ENCODE assay signal across 8 cellular contexts in the genomic region with DNA sequence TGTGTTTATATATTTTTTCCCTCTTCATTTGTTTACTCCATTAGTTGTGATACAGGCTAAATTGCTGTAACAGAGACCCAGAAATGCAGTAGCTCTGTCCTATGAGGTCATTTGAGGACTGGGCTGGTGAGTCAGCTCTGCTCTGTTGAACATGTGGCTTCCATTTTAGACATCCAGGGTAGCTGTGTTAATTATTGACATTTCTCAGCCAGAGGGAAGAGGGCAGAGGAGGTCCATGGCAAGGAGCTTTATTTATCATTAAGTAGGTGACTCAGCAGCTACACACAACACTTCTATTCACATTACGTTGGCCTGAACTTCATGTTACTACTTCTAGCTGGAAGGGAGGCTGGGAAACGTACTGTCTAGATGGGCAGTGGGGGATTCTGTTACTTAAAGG.
DNase-seq lines count a peak whose midpoint lies in the region; ATAC-seq and TF ChIP-seq lines count a peak whose summit lies in the region.

No MANE protein-coding gene starts in this region.

- no peak for TF ChIP-seq POLR2A in right lobe of liver (IDR thresholded peaks at IDR 0.05)
- no peak for TF ChIP-seq POLR2A in uterus (IDR thresholded peaks at IDR 0.05)

- H3K4me3 Mint-ChIP-seq in naive thymus-derived CD8-positive, alpha-beta T cell: no peak overlapping the region
- no peak overlapping the region for H3K4me3 Mint-ChIP-seq in T-helper 17 cell

- no peaks in the 10 kb centered on the region for H3K36me3 Mint-ChIP-seq in naive thymus-derived CD8-positive, alpha-beta T cell
- H3K36me3 Mint-ChIP-seq in T-helper 17 cell (ENCODE audit: low read depth): no peaks in the 10 kb centered on the region

- no peaks in the 10 kb centered on the region for H3K9me3 Mint-ChIP-seq in naive thymus-derived CD8-positive, alpha-beta T cell

- H3K4me1 ChIP-seq in right lobe of liver (peaks cover 0 to 6% (median 0%) of the 10 kb centered on the region in 4 donors), uterus (no peaks in the 10 kb centered on the region)

- peak; percentile 9 for DNase-seq in ELF-1 (ENCODE audit: low read depth, low spot score)
- peak; percentile 36 to 65 for DNase-seq in SHP77 (lab: John Stamatoyannopoulos, UW)
- peak in 1 of 3 donors; percentile 23 for DNase-seq in right lobe of liver
- DNase-seq in naive thymus-derived CD8-positive, alpha-beta T cell: no peak
- no peak for DNase-seq in activated naive CD4-positive, alpha-beta T cell treated with anti-CD3 and anti-CD28 coated beads, Interleukin-2, amount 50 U/mL, for 16 hours
- DNase-seq in uterus: no peak
- DNase-seq in T-helper 17 cell: no peak

- H3K36me3 ChIP-seq in right lobe of liver (no peaks in the 10 kb centered on the region), uterus (no peaks in the 10 kb centered on the region)

- H3K4me3 ChIP-seq in right lobe of liver (no peak overlapping the region), uterus (no peak overlapping the region)

- no peak for TF ChIP-seq CTCF in right lobe of liver (IDR thresholded peaks at IDR 0.05)
- TF ChIP-seq CTCF in uterus (IDR thresholded peaks at IDR 0.05): no peak

- WGBS in right lobe of liver (ENCODE audit: insufficient coverage, low coverage, low lambda C conversion rate, missing lambda C conversion rate): 21% methylated on average over 2 of the region's 2 CpGs

- POLR2A ChIA-PET in naive thymus-derived CD8-positive, alpha-beta T cell (lab: Charles Lee): no interaction called here

- ATAC-seq in HG02973 (IDR thresholded peaks at IDR 0.05; ENCODE audit: unreplicated experiment): peak; percentile 53
- peak; percentile 73 to 99 (median 92) for ATAC-seq in right lobe of liver
- no peak for ATAC-seq in naive thymus-derived CD8-positive, alpha-beta T cell
- no peak for ATAC-seq in T-helper 17 cell

- intact Hi-C loops in right lobe of liver (cut with DNase I) (no loop called here), uterus (cut with DNase I; ENCODE audit: low total_unique reads) (no loop called here)

- peaks cover 6 to 16% (median 10%) of the 10 kb centered on the region in 5 donors for H3K27me3 Mint-ChIP-seq in naive thymus-derived CD8-positive, alpha-beta T cell
- H3K27me3 Mint-ChIP-seq in T-helper 17 cell: peaks cover 54% of the 10 kb centered on the region

- H3K27ac Mint-ChIP-seq in naive thymus-derived CD8-positive, alpha-beta T cell: no peak overlapping the region
- H3K27ac Mint-ChIP-seq in T-helper 17 cell: no peak overlapping the region

- no peaks in the 10 kb centered on the region for H3K27me3 ChIP-seq in right lobe of liver
- no peaks in the 10 kb centered on the region for H3K27me3 ChIP-seq in uterus

- H3K4me1 Mint-ChIP-seq in naive thymus-derived CD8-positive, alpha-beta T cell: no peaks in the 10 kb centered on the region
- no peaks in the 10 kb centered on the region for H3K4me1 Mint-ChIP-seq in T-helper 17 cell

- H3K9me3 ChIP-seq in right lobe of liver (no peaks in the 10 kb centered on the region), uterus (no peaks in the 10 kb centered on the region), T-helper 17 cell (ENCODE audit: control insufficient read depth, low read length, poor library complexity, severe bottlenecking) (no peaks in the 10 kb centered on the region)

- H3K27ac ChIP-seq in right lobe of liver: no peak overlapping the region
- no peak overlapping the region for H3K27ac ChIP-seq in uterus

Comparison
In these comparisons a context has a peak if more than half of its experiments do, and no peak if none do; other contexts are left out.
1. DNase-seq: peak in ELF-1 (single experiment) and SHP77 (2 of 2); none in naive thymus-derived CD8-positive, alpha-beta T cell (0 of 10), activated naive CD4-positive, alpha-beta T cell treated with anti-CD3 and anti-CD28 coated beads, Interleukin-2, amount 50 U/mL, for 16 hours (single experiment), uterus (0 of 2) and T-helper 17 cell (0 of 3).
2. ATAC-seq: peak in HG02973 (single experiment) and right lobe of liver (4 of 4); none in naive thymus-derived CD8-positive, alpha-beta T cell (0 of 2) and T-helper 17 cell (single experiment).